Comparison of ENCODE assay signal across 1 cellular context in the genomic region with DNA sequence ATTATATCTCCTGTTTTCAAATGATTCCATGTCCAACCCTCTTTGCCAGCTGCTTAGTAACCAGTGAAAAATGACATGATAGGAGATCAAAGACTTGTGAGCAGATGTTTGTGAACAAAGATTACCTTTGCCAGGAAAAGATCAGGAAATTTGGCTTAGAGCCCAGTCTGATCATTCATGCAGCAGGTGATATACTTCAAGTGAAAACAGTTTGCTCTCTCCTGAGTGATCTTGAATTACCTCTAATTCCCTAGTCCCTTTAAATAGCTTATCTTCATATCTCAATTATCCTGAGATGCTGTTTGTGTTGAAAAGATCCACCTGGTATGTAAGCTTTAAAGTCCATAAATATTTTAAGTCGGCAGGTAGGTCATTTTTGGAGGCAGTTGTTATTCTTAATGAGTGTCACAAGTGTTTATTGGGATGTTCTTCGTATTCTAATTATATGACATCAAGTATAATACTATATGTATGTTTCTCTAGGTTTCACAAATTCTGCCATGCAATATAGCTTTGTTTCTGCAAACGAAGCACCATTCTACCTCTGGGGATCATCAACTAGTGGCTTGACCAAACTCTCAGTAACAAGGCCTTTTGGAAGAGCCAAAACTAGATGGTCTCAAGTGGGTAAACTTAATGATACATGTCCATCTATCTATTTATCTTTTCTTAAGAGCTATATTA.
A peak's percentile ranks its signal among the peaks of the same experiment; 100 is the strongest.
TF ChIP-seq lines count a peak whose summit lies in the region.

No MANE protein-coding gene starts in this region.

TF ChIP-seq in HepG2, 621 proteins besides CTCF, POLR2A, EP300 and RAD21 (continued from another document and continues in another):
- TF ChIP-seq USF2 (IDR thresholded peaks at IDR 0.05; ENCODE audit: low read depth, low read length): no peak
- TF ChIP-seq USF2 (CRISPR knock-in tag; IDR thresholded peaks at IDR 0.05; ENCODE audit: borderline replicate concordance): no peak
- TF ChIP-seq ZZZ3 (CRISPR knock-in tag; IDR thresholded peaks at IDR 0.05; ENCODE audit: borderline replicate concordance): no peak
- TF ChIP-seq, protein P1, sequence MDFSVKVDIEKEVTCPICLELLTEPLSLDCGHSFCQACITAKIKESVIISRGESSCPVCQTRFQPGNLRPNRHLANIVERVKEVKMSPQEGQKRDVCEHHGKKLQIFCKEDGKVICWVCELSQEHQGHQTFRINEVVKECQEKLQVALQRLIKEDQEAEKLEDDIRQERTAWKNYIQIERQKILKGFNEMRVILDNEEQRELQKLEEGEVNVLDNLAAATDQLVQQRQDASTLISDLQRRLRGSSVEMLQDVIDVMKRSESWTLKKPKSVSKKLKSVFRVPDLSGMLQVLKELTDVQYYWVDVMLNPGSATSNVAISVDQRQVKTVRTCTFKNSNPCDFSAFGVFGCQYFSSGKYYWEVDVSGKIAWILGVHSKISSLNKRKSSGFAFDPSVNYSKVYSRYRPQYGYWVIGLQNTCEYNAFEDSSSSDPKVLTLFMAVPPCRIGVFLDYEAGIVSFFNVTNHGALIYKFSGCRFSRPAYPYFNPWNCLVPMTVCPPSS (IDR thresholded peaks at IDR 0.05): no peak
- TF ChIP-seq, protein P2, sequence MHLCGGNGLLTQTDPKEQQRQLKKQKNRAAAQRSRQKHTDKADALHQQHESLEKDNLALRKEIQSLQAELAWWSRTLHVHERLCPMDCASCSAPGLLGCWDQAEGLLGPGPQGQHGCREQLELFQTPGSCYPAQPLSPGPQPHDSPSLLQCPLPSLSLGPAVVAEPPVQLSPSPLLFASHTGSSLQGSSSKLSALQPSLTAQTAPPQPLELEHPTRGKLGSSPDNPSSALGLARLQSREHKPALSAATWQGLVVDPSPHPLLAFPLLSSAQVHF (CRISPR knock-in tag; IDR thresholded peaks at IDR 0.05): no peak
- no peak for TF ChIP-seq WIZ (CRISPR knock-in tag; IDR thresholded peaks at IDR 0.05)
- no peak; a peak in 1 of 4 replicates for TF ChIP-seq HMGXB4 (CRISPR knock-in tag; IDR thresholded peaks at IDR 0.05; ENCODE audit: borderline replicate concordance in 1 of 2, low read depth in 1 of 2)
- 0 out of 2 replicates have a peak, but pooled peaks have one; percentile 49 for TF ChIP-seq POGK (CRISPR knock-in tag; conservative IDR thresholded peaks at IDR 0.05)
- TF ChIP-seq KLF13 (CRISPR knock-in tag; IDR thresholded peaks at IDR 0.05): no peak
- TF ChIP-seq E2F2 (CRISPR knock-in tag; IDR thresholded peaks at IDR 0.05; ENCODE audit: borderline replicate concordance): no peak
- TF ChIP-seq, protein P3, sequence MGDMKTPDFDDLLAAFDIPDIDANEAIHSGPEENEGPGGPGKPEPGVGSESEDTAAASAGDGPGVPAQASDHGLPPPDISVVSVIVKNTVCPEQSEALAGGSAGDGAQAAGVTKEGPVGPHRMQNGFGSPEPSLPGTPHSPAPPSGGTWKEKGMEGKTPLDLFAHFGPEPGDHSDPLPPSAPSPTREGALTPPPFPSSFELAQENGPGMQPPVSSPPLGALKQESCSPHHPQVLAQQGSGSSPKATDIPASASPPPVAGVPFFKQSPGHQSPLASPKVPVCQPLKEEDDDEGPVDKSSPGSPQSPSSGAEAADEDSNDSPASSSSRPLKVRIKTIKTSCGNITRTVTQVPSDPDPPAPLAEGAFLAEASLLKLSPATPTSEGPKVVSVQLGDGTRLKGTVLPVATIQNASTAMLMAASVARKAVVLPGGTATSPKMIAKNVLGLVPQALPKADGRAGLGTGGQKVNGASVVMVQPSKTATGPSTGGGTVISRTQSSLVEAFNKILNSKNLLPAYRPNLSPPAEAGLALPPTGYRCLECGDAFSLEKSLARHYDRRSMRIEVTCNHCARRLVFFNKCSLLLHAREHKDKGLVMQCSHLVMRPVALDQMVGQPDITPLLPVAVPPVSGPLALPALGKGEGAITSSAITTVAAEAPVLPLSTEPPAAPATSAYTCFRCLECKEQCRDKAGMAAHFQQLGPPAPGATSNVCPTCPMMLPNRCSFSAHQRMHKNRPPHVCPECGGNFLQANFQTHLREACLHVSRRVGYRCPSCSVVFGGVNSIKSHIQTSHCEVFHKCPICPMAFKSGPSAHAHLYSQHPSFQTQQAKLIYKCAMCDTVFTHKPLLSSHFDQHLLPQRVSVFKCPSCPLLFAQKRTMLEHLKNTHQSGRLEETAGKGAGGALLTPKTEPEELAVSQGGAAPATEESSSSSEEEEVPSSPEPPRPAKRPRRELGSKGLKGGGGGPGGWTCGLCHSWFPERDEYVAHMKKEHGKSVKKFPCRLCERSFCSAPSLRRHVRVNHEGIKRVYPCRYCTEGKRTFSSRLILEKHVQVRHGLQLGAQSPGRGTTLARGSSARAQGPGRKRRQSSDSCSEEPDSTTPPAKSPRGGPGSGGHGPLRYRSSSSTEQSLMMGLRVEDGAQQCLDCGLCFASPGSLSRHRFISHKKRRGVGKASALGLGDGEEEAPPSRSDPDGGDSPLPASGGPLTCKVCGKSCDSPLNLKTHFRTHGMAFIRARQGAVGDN (CRISPR knock-in tag; IDR thresholded peaks at IDR 0.05): no peak
- no peak for TF ChIP-seq CHD2 (IDR thresholded peaks at IDR 0.05; ENCODE audit: low read depth, low read length)
- 0 out of 2 replicates have a peak, but pooled peaks have one; percentile 92 for TF ChIP-seq RARG (CRISPR knock-in tag; IDR thresholded peaks at IDR 0.05; ENCODE audit: low read depth)
- peak; percentile 75; the same call in 1 of the 2 replicates for TF ChIP-seq RFXAP (CRISPR knock-in tag; IDR thresholded peaks at IDR 0.05; ENCODE audit: borderline replicate concordance)
- TF ChIP-seq ZNF782 (CRISPR knock-in tag; IDR thresholded peaks at IDR 0.05; ENCODE audit: borderline replicate concordance): no peak; the same call in 1 of the 2 replicates
- peak; percentile 23; the same call in 1 of the 2 replicates for TF ChIP-seq LCORL (IDR thresholded peaks at IDR 0.05)
- peak; percentile 86 for TF ChIP-seq LCORL (CRISPR knock-in tag; IDR thresholded peaks at IDR 0.05)
- TF ChIP-seq FOSL1 (CRISPR knock-in tag; IDR thresholded peaks at IDR 0.05; ENCODE audit: borderline replicate concordance): peak; percentile 66; the same call in 1 of the 2 replicates
- TF ChIP-seq ZNF18 (CRISPR knock-in tag; IDR thresholded peaks at IDR 0.05; ENCODE audit: insufficient replicate concordance): no peak
- no peak for TF ChIP-seq IKZF1 (IDR thresholded peaks at IDR 0.05)
- TF ChIP-seq ATF7-NPFF (CRISPR knock-in tag; IDR thresholded peaks at IDR 0.05; ENCODE audit: low read depth): peak; percentile 54; the same call in 1 of the 2 replicates
- 0 out of 2 replicates have a peak, but pooled peaks have one; percentile 61 for TF ChIP-seq THYN1 (CRISPR knock-in tag; IDR thresholded peaks at IDR 0.05; ENCODE audit: borderline replicate concordance, low read depth)
- no peak for TF ChIP-seq ZFX (CRISPR knock-in tag; IDR thresholded peaks at IDR 0.05; ENCODE audit: low read depth)
- no peak for TF ChIP-seq MAF1 (CRISPR knock-in tag; IDR thresholded peaks at IDR 0.05; ENCODE audit: borderline replicate concordance)
- peak; percentile 64 for TF ChIP-seq CEBPG (CRISPR knock-in tag; IDR thresholded peaks at IDR 0.05)
- TF ChIP-seq ZNF484 (CRISPR knock-in tag; IDR thresholded peaks at IDR 0.05; ENCODE audit: borderline replicate concordance, low read depth): no peak
- no peak for TF ChIP-seq PTBP1 (IDR thresholded peaks at IDR 0.05; ENCODE audit: low read depth, low read length, poor library complexity, severe bottlenecking)
- TF ChIP-seq MBD4 (IDR thresholded peaks at IDR 0.05; ENCODE audit: borderline replicate concordance, low read length): peak; percentile 73; the same call in 1 of the 2 replicates
- no peak for TF ChIP-seq MNT (IDR thresholded peaks at IDR 0.05)
- TF ChIP-seq MXD1 (CRISPR knock-in tag; IDR thresholded peaks at IDR 0.05): no peak
- no peak for TF ChIP-seq TERF1 (CRISPR knock-in tag; IDR thresholded peaks at IDR 0.05)
- TF ChIP-seq ZNF34 (CRISPR knock-in tag; IDR thresholded peaks at IDR 0.05; ENCODE audit: borderline replicate concordance): 0 out of 2 replicates have a peak, but pooled peaks have one; percentile 62
- TF ChIP-seq MIER3 (CRISPR knock-in tag; IDR thresholded peaks at IDR 0.05; ENCODE audit: borderline replicate concordance): peak; percentile 89; the same call in 1 of the 2 replicates
